In the genomic region with DNA sequence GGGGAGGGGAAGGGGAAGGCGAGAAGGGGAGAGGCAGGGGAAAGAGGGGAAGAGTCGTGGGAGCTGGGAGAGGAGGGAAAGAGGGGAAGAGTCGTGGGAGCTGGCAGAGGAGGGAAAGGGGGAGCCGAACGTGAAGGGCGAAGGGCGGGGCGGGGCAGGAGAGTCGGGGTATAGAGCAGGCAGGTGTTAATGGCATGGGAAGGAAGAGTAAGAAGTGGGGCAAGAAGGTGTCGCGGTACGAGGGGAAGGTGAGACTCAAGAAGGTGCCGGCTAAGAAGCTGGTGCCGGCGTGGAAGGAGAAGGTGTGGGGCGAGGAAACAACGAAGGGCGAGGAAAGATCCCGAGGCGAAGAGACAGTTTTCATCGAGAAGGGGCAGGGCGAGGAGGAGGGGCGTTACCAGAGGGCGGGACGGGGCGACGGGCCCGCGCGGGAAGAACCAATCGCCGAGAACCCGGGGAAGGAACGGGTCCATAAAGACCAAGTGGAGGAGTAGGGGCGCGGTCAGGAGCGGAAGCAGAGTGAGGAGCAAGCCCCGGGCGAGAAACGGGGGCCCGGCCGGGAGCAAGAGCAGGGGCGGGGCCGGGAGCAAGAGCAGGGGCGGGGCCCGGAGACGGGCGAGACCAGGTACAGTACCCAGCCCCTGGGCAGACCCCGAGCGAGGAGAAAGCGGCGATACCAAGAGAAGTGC, we compare ENCODE assay signal across 1 cellular context.
TF ChIP-seq lines count a peak whose summit lies in the region.

No MANE protein-coding gene starts in this region.

TF ChIP-seq in GM12878, 131 proteins besides CTCF, POLR2A, EP300 and RAD21:
- TF ChIP-seq NFXL1 (IDR thresholded peaks at IDR 0.05; ENCODE audit: borderline replicate concordance), result no peak
- TF ChIP-seq NFIC (IDR thresholded peaks at IDR 0.05; ENCODE audit: low read depth, low read length), result no peak
- TF ChIP-seq HDGF (IDR thresholded peaks at IDR 0.05), result peak; percentile 98
- TF ChIP-seq SP1 (IDR thresholded peaks at IDR 0.05; ENCODE audit: low read depth, low read length), result peak; percentile 61
- 0 out of 2 replicates have a peak, but pooled peaks have one; percentile 31 for TF ChIP-seq FOXK2 (IDR thresholded peaks at IDR 0.05)
- TF ChIP-seq, protein P1, sequence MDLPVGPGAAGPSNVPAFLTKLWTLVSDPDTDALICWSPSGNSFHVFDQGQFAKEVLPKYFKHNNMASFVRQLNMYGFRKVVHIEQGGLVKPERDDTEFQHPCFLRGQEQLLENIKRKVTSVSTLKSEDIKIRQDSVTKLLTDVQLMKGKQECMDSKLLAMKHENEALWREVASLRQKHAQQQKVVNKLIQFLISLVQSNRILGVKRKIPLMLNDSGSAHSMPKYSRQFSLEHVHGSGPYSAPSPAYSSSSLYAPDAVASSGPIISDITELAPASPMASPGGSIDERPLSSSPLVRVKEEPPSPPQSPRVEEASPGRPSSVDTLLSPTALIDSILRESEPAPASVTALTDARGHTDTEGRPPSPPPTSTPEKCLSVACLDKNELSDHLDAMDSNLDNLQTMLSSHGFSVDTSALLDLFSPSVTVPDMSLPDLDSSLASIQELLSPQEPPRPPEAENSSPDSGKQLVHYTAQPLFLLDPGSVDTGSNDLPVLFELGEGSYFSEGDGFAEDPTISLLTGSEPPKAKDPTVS (IDR thresholded peaks at IDR 0.05; ENCODE audit: low read depth, low read length), result no peak
- 0 out of 2 replicates have a peak, but pooled peaks have one; percentile 13 for TF ChIP-seq SIN3A (IDR thresholded peaks at IDR 0.05; ENCODE audit: low read depth, low read length)
- no peak; the same call in 1 of the 2 replicates for TF ChIP-seq MAX (IDR thresholded peaks at IDR 0.05; ENCODE audit: low read depth, low read length)
- TF ChIP-seq SRF (IDR thresholded peaks at IDR 0.05; ENCODE audit: low read depth in 2 of 2, low read length in 2 of 2), result peak; percentile 14 to 71; a peak in 2 of 4 replicates
- TF ChIP-seq SMAD1 (IDR thresholded peaks at IDR 0.05; ENCODE audit: low read depth, partially characterized antibody), result peak; percentile 33
- peak; percentile 18; the same call in 1 of the 2 replicates for TF ChIP-seq JUND (IDR thresholded peaks at IDR 0.05; ENCODE audit: low read depth, low read length)
- TF ChIP-seq IKZF2 (IDR thresholded peaks at IDR 0.05), result peak; percentile 33 to 41; a peak in 1 of 4 replicates
- TF ChIP-seq POLR2AphosphoS5 (IDR thresholded peaks at IDR 0.05; ENCODE audit: low read length), result 0 out of 2 replicates have a peak, but pooled peaks have one; percentile 6
- TF ChIP-seq SREBF2 (IDR thresholded peaks at IDR 0.05; ENCODE audit: low read length), result no peak
- TF ChIP-seq, protein P2, sequence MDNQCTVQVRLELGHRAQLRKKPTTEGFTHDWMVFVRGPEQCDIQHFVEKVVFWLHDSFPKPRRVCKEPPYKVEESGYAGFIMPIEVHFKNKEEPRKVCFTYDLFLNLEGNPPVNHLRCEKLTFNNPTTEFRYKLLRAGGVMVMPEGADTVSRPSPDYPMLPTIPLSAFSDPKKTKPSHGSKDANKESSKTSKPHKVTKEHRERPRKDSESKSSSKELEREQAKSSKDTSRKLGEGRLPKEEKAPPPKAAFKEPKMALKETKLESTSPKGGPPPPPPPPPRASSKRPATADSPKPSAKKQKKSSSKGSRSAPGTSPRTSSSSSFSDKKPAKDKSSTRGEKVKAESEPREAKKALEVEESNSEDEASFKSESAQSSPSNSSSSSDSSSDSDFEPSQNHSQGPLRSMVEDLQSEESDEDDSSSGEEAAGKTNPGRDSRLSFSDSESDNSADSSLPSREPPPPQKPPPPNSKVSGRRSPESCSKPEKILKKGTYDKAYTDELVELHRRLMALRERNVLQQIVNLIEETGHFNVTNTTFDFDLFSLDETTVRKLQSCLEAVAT (IDR thresholded peaks at IDR 0.05), result peak; percentile 12; the same call in 1 of the 2 replicates
- peak; percentile 56 for TF ChIP-seq CREB1 (IDR thresholded peaks at IDR 0.05; ENCODE audit: low read depth)
- TF ChIP-seq YBX1 (IDR thresholded peaks at IDR 0.05), result peak; percentile 70; the same call in 1 of the 2 replicates
- no peak for TF ChIP-seq SUPT20H (IDR thresholded peaks at IDR 0.05; ENCODE audit: borderline replicate concordance, control insufficient read depth, low read depth, low read length)
- no peak for TF ChIP-seq ATF2 (IDR thresholded peaks at IDR 0.05; ENCODE audit: low read length)
- 0 out of 2 replicates have a peak, but pooled peaks have one; percentile 21 for TF ChIP-seq IKZF1 (conservative IDR thresholded peaks at IDR 0.05)
